Comparison of ENCODE assay signal across 10 cellular contexts in genomic region chr15:71337197-71337845, GRCh38.
DNase-seq lines count a peak whose midpoint lies in the region; ATAC-seq and TF ChIP-seq lines count a peak whose summit lies in the region.
"Had no signal": no experiment of that assay in that cellular context is flagged by ENCODE, and none has a peak within 500 bp of the region (broad histone marks: within the 10 kb centered on the region; RNA-seq: fewer than 3 reads in every experiment).

No MANE protein-coding gene starts in this region.

- CTCF ChIA-PET in RWPE1 (lab: Yijun Ruan, JAX): interaction anchor here (0.6 to 1.3 kb wide), 2 partner anchors 98 to 107 kb away, joined by 4 read pairs; no protein-coding TSS in a partner anchor

- DNase-seq in HT-29 (ENCODE audit: low spot score): peak; percentile 98
- peak; percentile 95 for DNase-seq in RWPE1 (ENCODE audit: low spot score)
- peak; percentile 56 for DNase-seq in iPS DF 4.7 (ENCODE audit: extremely low read depth, low spot score)
- no peak for DNase-seq in thoracic aorta (ENCODE audit: low spot score)
- no peak for DNase-seq in NCI-H187 (lab: John Stamatoyannopoulos, UW)
- DNase-seq in NCI-H226: no peak
- DNase-seq: brain microvascular endothelial cell, NCI-H1694 had no signal

- H3K36me3 ChIP-seq in thoracic aorta: no peaks in the 10 kb centered on the region
- H3K36me3 ChIP-seq: brain microvascular endothelial cell had no signal

- peak overlapping the region; percentile 39 for H3K27ac ChIP-seq in RWPE1
- H3K27ac ChIP-seq in thoracic aorta: peak overlapping the region; percentile 72 to 95
- H3K27ac ChIP-seq: brain microvascular endothelial cell had no signal

- H3K27me3 ChIP-seq in thoracic aorta (replicated peaks; ENCODE audit: insufficient read depth): no peaks in the 10 kb centered on the region
- H3K27me3 ChIP-seq: brain microvascular endothelial cell had no signal

- H3K4me3 ChIP-seq in thoracic aorta: no peak overlapping the region

- no peak for TF ChIP-seq CTCF in RWPE1 (conservative IDR thresholded peaks at IDR 0.05; ENCODE audit: low read depth)
- TF ChIP-seq CTCF in thoracic aorta (IDR thresholded peaks at IDR 0.05): no peak

- ATAC-seq in thoracic aorta (ENCODE audit: insufficient number of reproducible peaks, low FRiP score, low read depth): no peak
- no peak for ATAC-seq in GM19351 (IDR thresholded peaks at IDR 0.05; ENCODE audit: unreplicated experiment)
- ATAC-seq in HG02885 (IDR thresholded peaks at IDR 0.05; ENCODE audit: poor library complexity, unreplicated experiment): no peak

- peaks cover 18 to 71% of the 10 kb centered on the region in 2 donors for H3K4me1 ChIP-seq in thoracic aorta (ENCODE audit: control insufficient read depth in 1 of 2, low read depth in 2 of 2)

- POLR2A ChIA-PET in RWPE1 (lab: Yijun Ruan, JAX; ENCODE audit: low non-redundant PET): interaction anchor here (1.0 kb wide), 1 partner anchor 9 kb away, joined by 3 read pairs; no protein-coding TSS in a partner anchor

- H3K9me3 ChIP-seq in thoracic aorta: no peaks in the 10 kb centered on the region

Comparison
In these comparisons a context has a peak if more than half of its experiments do, and no peak if none do; other contexts are left out.
1. DNase-seq: peak in HT-29 (single experiment), RWPE1 (single experiment) and iPS DF 4.7 (single experiment); none in thoracic aorta (single experiment), NCI-H187 (0 of 2) and NCI-H226 (single experiment).